ENCODE assay signal across 1 cellular context in the genomic region with DNA sequence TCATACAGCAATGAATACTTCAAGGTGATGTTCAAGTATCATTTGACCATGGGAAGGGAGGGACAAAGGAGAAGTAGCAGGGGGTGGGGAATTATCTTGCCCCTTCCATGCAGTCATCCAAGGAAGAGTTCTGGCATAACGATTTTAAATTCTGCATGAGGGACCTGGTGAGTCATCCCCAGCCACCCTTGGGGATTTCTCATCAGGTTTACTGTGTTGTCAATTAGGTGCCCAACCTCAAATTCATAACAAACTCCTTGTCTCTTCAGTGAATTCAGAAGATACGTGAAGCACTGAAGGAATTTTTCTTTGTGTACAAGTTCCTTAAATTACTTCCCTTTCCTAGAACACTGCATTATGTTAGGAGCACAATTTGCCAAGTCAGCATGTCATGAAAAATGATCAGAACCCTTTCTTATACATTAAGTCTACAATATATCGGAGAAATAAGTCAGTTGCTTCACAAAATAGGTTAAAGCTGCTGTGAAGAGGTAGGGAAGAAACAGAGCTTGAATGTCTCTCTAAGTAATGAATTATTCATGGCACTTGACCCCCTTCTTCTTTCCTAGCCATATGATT.
TF ChIP-seq lines count a peak whose summit lies in the region.

No MANE protein-coding gene starts in this region.

TF ChIP-seq in H1, 55 proteins besides CTCF, POLR2A, EP300 and RAD21:
- TF ChIP-seq SUZ12 (IDR thresholded peaks at IDR 0.05; ENCODE audit: low read length) (no peak), MAFK (IDR thresholded peaks at IDR 0.05; ENCODE audit: low read depth, low read length) (peak; percentile 84), EZH2 (IDR thresholded peaks at IDR 0.05; ENCODE audit: low read depth, low read length, severe bottlenecking) (no peak), SP4 (IDR thresholded peaks at IDR 0.05; ENCODE audit: low read length) (no peak), TBP (IDR thresholded peaks at IDR 0.05; ENCODE audit: low read depth, low read length) (no peak), JUND (IDR thresholded peaks at IDR 0.05; ENCODE audit: low read length) (peak; percentile 79; the same call in 1 of the 2 replicates), CHD2 (IDR thresholded peaks at IDR 0.05; ENCODE audit: low read length) (no peak), HDAC2 (IDR thresholded peaks at IDR 0.05; ENCODE audit: borderline replicate concordance in 1 of 2, low read depth in 2 of 2, low read length in 2 of 2) (no peak), NRF1 (IDR thresholded peaks at IDR 0.05; ENCODE audit: low read depth, low read length) (no peak), SP2 (IDR thresholded peaks at IDR 0.05; ENCODE audit: low read length) (no peak)
TF ChIP-seq in H1: peak in this region for 2.
